ENCODE assay signal across 8 cellular contexts in genomic region chr20:43691928-43692524, GRCh38. TPM values are rescaled to one million over a fixed set of nuclear protein-coding genes. Genes with fewer than 3 reads are reported as not detected.
A peak's percentile ranks its signal among the peaks of the same experiment; 100 is the strongest.
DNase-seq lines count a peak whose midpoint lies in the region; ATAC-seq, FAIRE-seq and TF ChIP-seq lines count a peak whose summit lies in the region.

No MANE protein-coding gene starts in this region.

- no peaks in the 10 kb centered on the region for H3K27me3 Mint-ChIP-seq in activated CD8-positive, alpha-beta T cell treated with anti-CD3 and anti-CD28 coated beads, Interleukin-2, amount 10 ng/mL, durations not matched to agents 7 days and 5 days (ENCODE audit: low read depth)

- H3K4me3 ChIP-seq in fibroblast of lung (replicated peaks in 1 of 4; ENCODE audit: control extremely low read depth in 1 of 4, insufficient read depth in 1 of 4, low read depth in 3 of 4, low read length in 4 of 4) = no peak overlapping the region
- H3K4me3 ChIP-seq in small intestine (ENCODE audit: low read depth in 1 of 2, low read length in 2 of 2) = no peak overlapping the region

- H3K36me3 Mint-ChIP-seq in activated CD8-positive, alpha-beta T cell treated with anti-CD3 and anti-CD28 coated beads, Interleukin-2, amount 10 ng/mL, durations not matched to agents 7 days and 5 days (ENCODE audit: low read depth) = peaks cover 28% of the 10 kb centered on the region

- no peak overlapping the region for H2AFZ ChIP-seq in fibroblast of lung (ENCODE audit: low read length)

- H3K4me1 ChIP-seq in fibroblast of lung (ENCODE audit: control insufficient read depth, extremely low read depth, insufficient read depth, low read length) = no peaks in the 10 kb centered on the region
- H3K4me1 ChIP-seq in small intestine (ENCODE audit: control insufficient read depth in 2 of 2, insufficient read depth in 1 of 2, low read depth in 1 of 2, low read length in 1 of 2) = no peaks in the 10 kb centered on the region

- no peak overlapping the region for H3K9ac ChIP-seq in fibroblast of lung (ENCODE audit: insufficient read depth, low read length)

- H3K36me3 ChIP-seq in fibroblast of lung (ENCODE audit: control insufficient read depth, insufficient read depth, low read length) (no peaks in the 10 kb centered on the region), small intestine (ENCODE audit: control insufficient read depth in 2 of 2, insufficient read depth in 2 of 2, low read length in 2 of 2) (no peaks in the 10 kb centered on the region)

- no peaks in the 10 kb centered on the region for H4K20me1 ChIP-seq in fibroblast of lung (ENCODE audit: control insufficient read depth, extremely low read depth, insufficient read depth, low read length)

- H3K27me3 ChIP-seq in fibroblast of lung (ENCODE audit: control insufficient read depth, insufficient read depth, low read length) (no peaks in the 10 kb centered on the region), small intestine (ENCODE audit: control insufficient read depth in 2 of 2, insufficient read depth in 2 of 2, low read length in 2 of 2) (no peaks in the 10 kb centered on the region)

- no peaks in the 10 kb centered on the region for H3K79me2 ChIP-seq in fibroblast of lung (ENCODE audit: control insufficient read depth, insufficient read depth, low read length)

- H3K4me3 Mint-ChIP-seq in activated CD8-positive, alpha-beta T cell treated with anti-CD3 and anti-CD28 coated beads, Interleukin-2, amount 10 ng/mL, durations not matched to agents 7 days and 5 days = no peak overlapping the region

- no peaks in the 10 kb centered on the region for H3K9me3 Mint-ChIP-seq in activated CD8-positive, alpha-beta T cell treated with anti-CD3 and anti-CD28 coated beads, Interleukin-2, amount 10 ng/mL, durations not matched to agents 7 days and 5 days (ENCODE audit: insufficient read depth)

- WGBS in small intestine, 3 donors = 65 to 80% (median 69%) methylated on average over 5 of the region's 5 CpGs

- CTCF ChIA-PET in activated CD8-positive, alpha-beta T cell treated with anti-CD3 and anti-CD28 coated beads, Interleukin-2, amount 10 ng/mL, durations not matched to agents 7 days and 5 days (lab: Charles Lee) = interaction anchor here (0.7 to 3.0 kb wide), 19 partner anchors 9 to 283 kb away, joined by 3 to 39 read pairs (median 4); no protein-coding TSS in a partner anchor

- no peaks in the 10 kb centered on the region for H3K9me3 ChIP-seq in fibroblast of lung (ENCODE audit: control insufficient read depth, insufficient read depth, low read depth, low read length)
- H3K9me3 ChIP-seq in small intestine (ENCODE audit: control insufficient read depth, low read depth) = no peaks in the 10 kb centered on the region

- peak; percentile 61 to 73 for TF ChIP-seq CTCF in fibroblast of lung (conservative IDR thresholded peaks at IDR 0.05 in 1 of 2, IDR thresholded peaks at IDR 0.05 in 1 of 2; ENCODE audit: low read depth in 1 of 2, low read length in 2 of 2)

- no peak overlapping the region for H3K27ac ChIP-seq in fibroblast of lung (ENCODE audit: insufficient read depth, low read length)
- no peak overlapping the region for H3K27ac ChIP-seq in small intestine (ENCODE audit: low read depth in 1 of 2, low read length in 1 of 2)

- peak overlapping the region; percentile 43 for H3K27ac Mint-ChIP-seq in activated CD8-positive, alpha-beta T cell treated with anti-CD3 and anti-CD28 coated beads, Interleukin-2, amount 10 ng/mL, durations not matched to agents 7 days and 5 days

- ATAC-seq in GM18861 (IDR thresholded peaks at IDR 0.05; ENCODE audit: unreplicated experiment) (peak; percentile 51), GM21723 (IDR thresholded peaks at IDR 0.05; ENCODE audit: unreplicated experiment) (no peak)
- peak; percentile 78 for ATAC-seq in activated CD8-positive, alpha-beta T cell treated with anti-CD3 and anti-CD28 coated beads, Interleukin-2, amount 10 ng/mL, durations not matched to agents 7 days and 5 days

- no peak overlapping the region for H3K4me2 ChIP-seq in fibroblast of lung (ENCODE audit: extremely low read depth, insufficient read depth, low read length)

- DNase-seq in AML-193 (lab: John Stamatoyannopoulos, UW) (peak; percentile 52 to 63), NCI-H345 treated with DMSO at 0.1 percent for 48 hours (lab: John Stamatoyannopoulos, UW; ENCODE audit: unreplicated experiment) (peak; percentile 8), fibroblast of lung (ENCODE audit: low read depth in 2 of 2) (peak; percentile 12 to 44), small intestine (peak; percentile 72), GOT3 (lab: John Stamatoyannopoulos, UW) (no peak)
- DNase-seq in activated CD8-positive, alpha-beta T cell treated with anti-CD3 and anti-CD28 coated beads, Interleukin-2, amount 10 ng/mL, durations not matched to agents 7 days and 5 days = peak; percentile 73

- H3K4me1 Mint-ChIP-seq in activated CD8-positive, alpha-beta T cell treated with anti-CD3 and anti-CD28 coated beads, Interleukin-2, amount 10 ng/mL, durations not matched to agents 7 days and 5 days (ENCODE audit: low read depth) = no peaks in the 10 kb centered on the region

- no peak for FAIRE-seq in small intestine (lab: Jason Lieb, UNC)

- POLR2A ChIA-PET in activated CD8-positive, alpha-beta T cell treated with anti-CD3 and anti-CD28 coated beads, Interleukin-2, amount 10 ng/mL, durations not matched to agents 7 days and 5 days (lab: Charles Lee) = interaction anchor here (1.2 kb wide), 1 partner anchor 235 kb away, joined by 3 read pairs; no protein-coding TSS in a partner anchor

RNA-seq across cellular contexts. Expression of gene MYBL2, which starts 25.1 kb away (rescaled TPM):
- total RNA-seq in activated CD8-positive, alpha-beta T cell treated with anti-CD3 and anti-CD28 coated beads, Interleukin-2, amount 10 ng/mL, durations not matched to agents 7 days and 5 days = 100 to 1,000 TPM; 129 to 132 TPM
- 0.26 and 1.2 TPM in 2 replicates for total RNA-seq in fibroblast of lung
- 2.7 and 7.8 TPM in 2 replicates for polyA plus RNA-seq in fibroblast of lung
- polyA plus RNA-seq in fibroblast of lung (2012) = 9.3 and 27.4 TPM in 2 replicates
- polyA minus RNA-seq in fibroblast of lung (ENCODE audit: low replicate concordance) = 15.8 and 43.5 TPM in 2 replicates
- 10 to 100 TPM in 1 of 3 donors, 1 to 10 TPM in 2; 1.9 to 36.9 (median 2.5) TPM for polyA plus RNA-seq in small intestine

RNA-seq across cellular contexts. Expression of gene GTSF1L, which starts 34.8 kb away (rescaled TPM):
- not detected for total RNA-seq in activated CD8-positive, alpha-beta T cell treated with anti-CD3 and anti-CD28 coated beads, Interleukin-2, amount 10 ng/mL, durations not matched to agents 7 days and 5 days
- total RNA-seq in fibroblast of lung = not detected in 2 replicates
- not detected in 2 replicates for polyA plus RNA-seq in fibroblast of lung
- not detected in 2 replicates for polyA plus RNA-seq in fibroblast of lung (2012)
- polyA minus RNA-seq in fibroblast of lung (ENCODE audit: low replicate concordance) = not detected in 2 replicates
- polyA plus RNA-seq in small intestine = not detected

Comparison
In these comparisons a context has a peak if more than half of its experiments do, and no peak if none do; other contexts are left out.
1. RNA of gene MYBL2, which starts 25.1 kb away (total RNA-seq): 129 to 132 TPM in activated CD8-positive, alpha-beta T cell treated with anti-CD3 and anti-CD28 coated beads, Interleukin-2, amount 10 ng/mL, durations not matched to agents 7 days and 5 days; 0.26 to 1.2 TPM in fibroblast of lung; every median in the first group is over 10 times any median in the second.